ENCODE assay signal across 1 cellular context in genomic region chr1:212035123-212035834, GRCh38.
TF ChIP-seq lines count a peak whose summit lies in the region.

Gene DTL, plus strand, starts transcription at chr1:212035748. Its CDS starts 143 bp downstream, at chr1:212035891.
Gene INTS7, minus strand, starts transcription at chr1:212035557. Its CDS starts 120 bp downstream, at chr1:212035437.

TF ChIP-seq in K562, 482 proteins besides CTCF, POLR2A, EP300 and RAD21 (continued from another document and continues in another):
- TF ChIP-seq AFF4 (CRISPR knock-in tag; IDR thresholded peaks at IDR 0.05) (peak; percentile 85), THAP7 (CRISPR knock-in tag; IDR thresholded peaks at IDR 0.05) (no peak), MTA1 (IDR thresholded peaks at IDR 0.05; ENCODE audit: borderline replicate concordance) (peak; percentile 83), ZBTB12 (CRISPR knock-in tag; IDR thresholded peaks at IDR 0.05) (peak; percentile 91), CEBPB (tag; IDR thresholded peaks at IDR 0.05) (peak; percentile 64; the same call in 1 of the 2 replicates), U2AF2 (optimal IDR thresholded peaks at IDR 0.05; ENCODE audit: low read depth, low read length) (no peak), ZNF717 (CRISPR knock-in tag; IDR thresholded peaks at IDR 0.05) (no peak), BACH1 (tag; IDR thresholded peaks at IDR 0.05) (no peak), ZBTB5 (IDR thresholded peaks at IDR 0.05) (no peak), AFF1 (IDR thresholded peaks at IDR 0.05; ENCODE audit: low read depth in 1 of 2, partially characterized antibody in 2 of 2) (peak; percentile 71 to 94), LARP7 (IDR thresholded peaks at IDR 0.05) (peak; percentile 88; the same call in 1 of the 2 replicates), ZNF165 (CRISPR knock-in tag; IDR thresholded peaks at IDR 0.05; ENCODE audit: borderline replicate concordance) (no peak), CEBPG (CRISPR knock-in tag; IDR thresholded peaks at IDR 0.05) (no peak), CEBPG (tag; conservative IDR thresholded peaks at IDR 0.05 in 1 of 2, IDR thresholded peaks at IDR 0.05 in 1 of 2) (no peak), SNAPC5 (CRISPR knock-in tag; IDR thresholded peaks at IDR 0.05) (no peak), GTF3C2 (IDR thresholded peaks at IDR 0.05; ENCODE audit: borderline replicate concordance, extremely low read depth, insufficient read length) (no peak), ZKSCAN8 (CRISPR knock-in tag; IDR thresholded peaks at IDR 0.05) (no peak), PTBP1 (IDR thresholded peaks at IDR 0.05; ENCODE audit: low read depth, low read length) (no peak), SMAD3 (CRISPR knock-in tag; conservative IDR thresholded peaks at IDR 0.05) (peak; percentile 77; the same call in 1 of the 2 replicates), TCFL5 (CRISPR knock-in tag; conservative IDR thresholded peaks at IDR 0.05) (no peak), RCOR1 (IDR thresholded peaks at IDR 0.05; ENCODE audit: borderline replicate concordance in 1 of 2, low read depth in 2 of 2, low read length in 2 of 2) (peak in 1 of 2 experiments; percentile 70; a peak in 2 of 4 replicates), ELF4 (CRISPR knock-in tag; IDR thresholded peaks at IDR 0.05) (peak; percentile 93), ZNF316 (IDR thresholded peaks at IDR 0.05) (no peak; the same call in 1 of the 2 replicates), XRCC4 (IDR thresholded peaks at IDR 0.05; ENCODE audit: extremely low read depth, insufficient read depth, insufficient read length) (no peak), HDAC3 (IDR thresholded peaks at IDR 0.05; ENCODE audit: borderline replicate concordance, partially characterized antibody) (no peak), ZNF589 (CRISPR knock-in tag; IDR thresholded peaks at IDR 0.05; ENCODE audit: low read depth) (no peak), CREB1 (IDR thresholded peaks at IDR 0.05) (peak; percentile 91), CREB1 (CRISPR knock-in tag; IDR thresholded peaks at IDR 0.05) (peak; percentile 94), PRDM10 (IDR thresholded peaks at IDR 0.05; ENCODE audit: partially characterized antibody) (peak; percentile 73), FOXK1 (CRISPR knock-in tag; IDR thresholded peaks at IDR 0.05; ENCODE audit: borderline replicate concordance) (peak; percentile 79; the same call in 1 of the 2 replicates), ZNF561 (CRISPR knock-in tag; conservative IDR thresholded peaks at IDR 0.05) (no peak), ZBTB8A (IDR thresholded peaks at IDR 0.05; ENCODE audit: partially characterized antibody) (peak; percentile 48), ZNF655 (CRISPR knock-in tag; IDR thresholded peaks at IDR 0.05) (no peak), MCM7 (IDR thresholded peaks at IDR 0.05) (no peak), ZNF551 (CRISPR knock-in tag; IDR thresholded peaks at IDR 0.05) (no peak), CREBBP (IDR thresholded peaks at IDR 0.05; ENCODE audit: low read depth, low read length) (no peak), MITF (IDR thresholded peaks at IDR 0.05) (no peak)
